Comparison of ENCODE assay signal across 1 cellular context in the genomic region with DNA sequence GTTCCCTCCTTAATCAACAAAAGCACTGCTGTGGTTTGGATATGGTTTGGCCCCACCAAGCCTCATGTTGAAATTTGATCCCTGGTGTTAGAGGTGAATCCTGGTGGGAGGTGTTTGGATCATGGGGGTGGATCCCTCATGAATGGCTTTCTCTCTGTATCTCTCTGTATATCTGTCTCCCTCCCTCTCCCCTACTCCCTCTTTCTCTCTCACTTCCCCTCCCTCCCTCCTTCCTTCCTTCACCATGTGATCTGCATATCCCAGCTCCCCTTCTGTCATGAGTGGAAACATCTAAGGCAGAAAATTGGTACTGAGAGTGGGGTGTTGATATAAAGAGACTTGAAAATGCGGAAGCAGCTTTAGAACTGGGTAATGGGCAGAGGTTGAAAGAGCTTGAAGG.
A peak's percentile ranks its signal among the peaks of the same experiment; 100 is the strongest.
TF ChIP-seq lines count a peak whose summit lies in the region.

No MANE protein-coding gene starts in this region.

TF ChIP-seq in HEK293, 187 proteins besides CTCF, POLR2A, EP300 and RAD21 (continued from another document and continues in another):
- TF ChIP-seq, protein P1, sequence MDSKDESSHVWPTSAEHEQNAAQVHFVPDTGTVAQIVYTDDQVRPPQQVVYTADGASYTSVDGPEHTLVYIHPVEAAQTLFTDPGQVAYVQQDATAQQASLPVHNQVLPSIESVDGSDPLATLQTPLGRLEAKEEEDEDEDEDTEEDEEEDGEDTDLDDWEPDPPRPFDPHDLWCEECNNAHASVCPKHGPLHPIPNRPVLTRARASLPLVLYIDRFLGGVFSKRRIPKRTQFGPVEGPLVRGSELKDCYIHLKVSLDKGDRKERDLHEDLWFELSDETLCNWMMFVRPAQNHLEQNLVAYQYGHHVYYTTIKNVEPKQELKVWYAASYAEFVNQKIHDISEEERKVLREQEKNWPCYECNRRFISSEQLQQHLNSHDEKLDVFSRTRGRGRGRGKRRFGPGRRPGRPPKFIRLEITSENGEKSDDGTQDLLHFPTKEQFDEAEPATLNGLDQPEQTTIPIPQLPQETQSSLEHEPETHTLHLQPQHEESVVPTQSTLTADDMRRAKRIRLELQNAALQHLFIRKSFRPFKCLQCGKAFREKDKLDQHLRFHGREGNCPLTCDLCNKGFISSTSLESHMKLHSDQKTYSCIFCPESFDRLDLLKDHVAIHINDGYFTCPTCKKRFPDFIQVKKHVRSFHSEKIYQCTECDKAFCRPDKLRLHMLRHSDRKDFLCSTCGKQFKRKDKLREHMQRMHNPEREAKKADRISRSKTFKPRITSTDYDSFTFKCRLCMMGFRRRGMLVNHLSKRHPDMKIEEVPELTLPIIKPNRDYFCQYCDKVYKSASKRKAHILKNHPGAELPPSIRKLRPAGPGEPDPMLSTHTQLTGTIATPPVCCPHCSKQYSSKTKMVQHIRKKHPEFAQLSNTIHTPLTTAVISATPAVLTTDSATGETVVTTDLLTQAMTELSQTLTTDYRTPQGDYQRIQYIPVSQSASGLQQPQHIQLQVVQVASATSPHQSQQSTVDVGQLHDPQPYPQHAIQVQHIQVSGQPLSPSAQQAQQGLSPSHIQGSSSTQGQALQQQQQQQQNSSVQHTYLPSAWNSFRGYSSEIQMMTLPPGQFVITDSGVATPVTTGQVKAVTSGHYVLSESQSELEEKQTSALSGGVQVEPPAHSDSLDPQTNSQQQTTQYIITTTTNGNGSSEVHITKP (tag by site-specific recombination; IDR thresholded peaks at IDR 0.05), result peak; percentile 67
- TF ChIP-seq TRIM28 (IDR thresholded peaks at IDR 0.05; ENCODE audit: borderline replicate concordance, low read length) (no peak), ZFP69B (tag by site-specific recombination; IDR thresholded peaks at IDR 0.05) (0 out of 2 replicates have a peak, but pooled peaks have one; percentile 33), ZNF274 (IDR thresholded peaks at IDR 0.05; ENCODE audit: low read length) (no peak), ZNF274 (tag by site-specific recombination; IDR thresholded peaks at IDR 0.05; ENCODE audit: borderline replicate concordance) (no peak), PRDM6 (tag by site-specific recombination; IDR thresholded peaks at IDR 0.05) (0 out of 2 replicates have a peak, but pooled peaks have one; percentile 16), ZBTB48 (tag by site-specific recombination; IDR thresholded peaks at IDR 0.05) (no peak), ZNF366 (tag by site-specific recombination; conservative IDR thresholded peaks at IDR 0.05) (0 out of 2 replicates have a peak, but pooled peaks have one; percentile 9), ZNF707 (tag by site-specific recombination; IDR thresholded peaks at IDR 0.05) (peak; percentile 79), MZF1 (tag by site-specific recombination; IDR thresholded peaks at IDR 0.05; ENCODE audit: borderline replicate concordance) (0 out of 2 replicates have a peak, but pooled peaks have one; percentile 34), ZBTB21 (tag by site-specific recombination; IDR thresholded peaks at IDR 0.05) (no peak), ZFHX2 (tag by site-specific recombination; conservative IDR thresholded peaks at IDR 0.05) (peak; percentile 61), KLF9 (tag by site-specific recombination; IDR thresholded peaks at IDR 0.05; ENCODE audit: low read depth) (no peak), ZNF398 (tag by site-specific recombination; IDR thresholded peaks at IDR 0.05) (peak; percentile 73), ZNF514 (tag by site-specific recombination; IDR thresholded peaks at IDR 0.05) (no peak), YY2 (tag by site-specific recombination; IDR thresholded peaks at IDR 0.05) (no peak), ZNF76 (tag by site-specific recombination; IDR thresholded peaks at IDR 0.05; ENCODE audit: borderline replicate concordance, low read depth) (no peak), ZBTB17 (tag by site-specific recombination; IDR thresholded peaks at IDR 0.05) (no peak), BCL11B (tag by site-specific recombination; IDR thresholded peaks at IDR 0.05; ENCODE audit: low read depth) (no peak), ZFP3 (tag by site-specific recombination; IDR thresholded peaks at IDR 0.05; ENCODE audit: low read depth) (no peak), ZNF221 (tag by site-specific recombination; IDR thresholded peaks at IDR 0.05; ENCODE audit: borderline replicate concordance) (no peak), EGR2 (tag by site-specific recombination; IDR thresholded peaks at IDR 0.05; ENCODE audit: low read depth) (peak; percentile 59), SCRT2 (tag by site-specific recombination; IDR thresholded peaks at IDR 0.05) (no peak), ZNF692 (tag by site-specific recombination; IDR thresholded peaks at IDR 0.05) (peak; percentile 36; the same call in 1 of the 2 replicates), TSHZ1 (tag by site-specific recombination; IDR thresholded peaks at IDR 0.05; ENCODE audit: borderline replicate concordance) (no peak), ZNF488 (tag by site-specific recombination; IDR thresholded peaks at IDR 0.05) (no peak)
- TF ChIP-seq, protein P2, sequence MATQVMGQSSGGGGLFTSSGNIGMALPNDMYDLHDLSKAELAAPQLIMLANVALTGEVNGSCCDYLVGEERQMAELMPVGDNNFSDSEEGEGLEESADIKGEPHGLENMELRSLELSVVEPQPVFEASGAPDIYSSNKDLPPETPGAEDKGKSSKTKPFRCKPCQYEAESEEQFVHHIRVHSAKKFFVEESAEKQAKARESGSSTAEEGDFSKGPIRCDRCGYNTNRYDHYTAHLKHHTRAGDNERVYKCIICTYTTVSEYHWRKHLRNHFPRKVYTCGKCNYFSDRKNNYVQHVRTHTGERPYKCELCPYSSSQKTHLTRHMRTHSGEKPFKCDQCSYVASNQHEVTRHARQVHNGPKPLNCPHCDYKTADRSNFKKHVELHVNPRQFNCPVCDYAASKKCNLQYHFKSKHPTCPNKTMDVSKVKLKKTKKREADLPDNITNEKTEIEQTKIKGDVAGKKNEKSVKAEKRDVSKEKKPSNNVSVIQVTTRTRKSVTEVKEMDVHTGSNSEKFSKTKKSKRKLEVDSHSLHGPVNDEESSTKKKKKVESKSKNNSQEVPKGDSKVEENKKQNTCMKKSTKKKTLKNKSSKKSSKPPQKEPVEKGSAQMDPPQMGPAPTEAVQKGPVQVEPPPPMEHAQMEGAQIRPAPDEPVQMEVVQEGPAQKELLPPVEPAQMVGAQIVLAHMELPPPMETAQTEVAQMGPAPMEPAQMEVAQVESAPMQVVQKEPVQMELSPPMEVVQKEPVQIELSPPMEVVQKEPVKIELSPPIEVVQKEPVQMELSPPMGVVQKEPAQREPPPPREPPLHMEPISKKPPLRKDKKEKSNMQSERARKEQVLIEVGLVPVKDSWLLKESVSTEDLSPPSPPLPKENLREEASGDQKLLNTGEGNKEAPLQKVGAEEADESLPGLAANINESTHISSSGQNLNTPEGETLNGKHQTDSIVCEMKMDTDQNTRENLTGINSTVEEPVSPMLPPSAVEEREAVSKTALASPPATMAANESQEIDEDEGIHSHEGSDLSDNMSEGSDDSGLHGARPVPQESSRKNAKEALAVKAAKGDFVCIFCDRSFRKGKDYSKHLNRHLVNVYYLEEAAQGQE (tag by site-specific recombination; IDR thresholded peaks at IDR 0.05), result no peak
- TF ChIP-seq, protein P3, sequence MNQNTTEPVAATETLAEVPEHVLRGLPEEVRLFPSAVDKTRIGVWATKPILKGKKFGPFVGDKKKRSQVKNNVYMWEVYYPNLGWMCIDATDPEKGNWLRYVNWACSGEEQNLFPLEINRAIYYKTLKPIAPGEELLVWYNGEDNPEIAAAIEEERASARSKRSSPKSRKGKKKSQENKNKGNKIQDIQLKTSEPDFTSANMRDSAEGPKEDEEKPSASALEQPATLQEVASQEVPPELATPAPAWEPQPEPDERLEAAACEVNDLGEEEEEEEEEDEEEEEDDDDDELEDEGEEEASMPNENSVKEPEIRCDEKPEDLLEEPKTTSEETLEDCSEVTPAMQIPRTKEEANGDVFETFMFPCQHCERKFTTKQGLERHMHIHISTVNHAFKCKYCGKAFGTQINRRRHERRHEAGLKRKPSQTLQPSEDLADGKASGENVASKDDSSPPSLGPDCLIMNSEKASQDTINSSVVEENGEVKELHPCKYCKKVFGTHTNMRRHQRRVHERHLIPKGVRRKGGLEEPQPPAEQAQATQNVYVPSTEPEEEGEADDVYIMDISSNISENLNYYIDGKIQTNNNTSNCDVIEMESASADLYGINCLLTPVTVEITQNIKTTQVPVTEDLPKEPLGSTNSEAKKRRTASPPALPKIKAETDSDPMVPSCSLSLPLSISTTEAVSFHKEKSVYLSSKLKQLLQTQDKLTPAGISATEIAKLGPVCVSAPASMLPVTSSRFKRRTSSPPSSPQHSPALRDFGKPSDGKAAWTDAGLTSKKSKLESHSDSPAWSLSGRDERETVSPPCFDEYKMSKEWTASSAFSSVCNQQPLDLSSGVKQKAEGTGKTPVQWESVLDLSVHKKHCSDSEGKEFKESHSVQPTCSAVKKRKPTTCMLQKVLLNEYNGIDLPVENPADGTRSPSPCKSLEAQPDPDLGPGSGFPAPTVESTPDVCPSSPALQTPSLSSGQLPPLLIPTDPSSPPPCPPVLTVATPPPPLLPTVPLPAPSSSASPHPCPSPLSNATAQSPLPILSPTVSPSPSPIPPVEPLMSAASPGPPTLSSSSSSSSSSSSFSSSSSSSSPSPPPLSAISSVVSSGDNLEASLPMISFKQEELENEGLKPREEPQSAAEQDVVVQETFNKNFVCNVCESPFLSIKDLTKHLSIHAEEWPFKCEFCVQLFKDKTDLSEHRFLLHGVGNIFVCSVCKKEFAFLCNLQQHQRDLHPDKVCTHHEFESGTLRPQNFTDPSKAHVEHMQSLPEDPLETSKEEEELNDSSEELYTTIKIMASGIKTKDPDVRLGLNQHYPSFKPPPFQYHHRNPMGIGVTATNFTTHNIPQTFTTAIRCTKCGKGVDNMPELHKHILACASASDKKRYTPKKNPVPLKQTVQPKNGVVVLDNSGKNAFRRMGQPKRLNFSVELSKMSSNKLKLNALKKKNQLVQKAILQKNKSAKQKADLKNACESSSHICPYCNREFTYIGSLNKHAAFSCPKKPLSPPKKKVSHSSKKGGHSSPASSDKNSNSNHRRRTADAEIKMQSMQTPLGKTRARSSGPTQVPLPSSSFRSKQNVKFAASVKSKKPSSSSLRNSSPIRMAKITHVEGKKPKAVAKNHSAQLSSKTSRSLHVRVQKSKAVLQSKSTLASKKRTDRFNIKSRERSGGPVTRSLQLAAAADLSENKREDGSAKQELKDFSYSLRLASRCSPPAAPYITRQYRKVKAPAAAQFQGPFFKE (tag by site-specific recombination; IDR thresholded peaks at IDR 0.05; ENCODE audit: borderline replicate concordance), result no peak
